ENCODE assay signal across 20 cellular contexts in genomic region chr18:8787764-8788163, GRCh38.
DNase-seq lines count a peak whose midpoint lies in the region; ATAC-seq, FAIRE-seq and TF ChIP-seq lines count a peak whose summit lies in the region.
"Had no signal": no experiment of that assay in that cellular context is flagged by ENCODE, and none has a peak within 500 bp of the region (broad histone marks: within the 10 kb centered on the region; RNA-seq: fewer than 3 reads in every experiment).

No MANE protein-coding gene starts in this region.

- H3K27me3 Mint-ChIP-seq in GM23338 (ENCODE audit: insufficient read depth, low read depth, poor library complexity): peaks cover 20% of the 10 kb centered on the region

- no peak for ATAC-seq in GM23338
- ATAC-seq in HG02763 (IDR thresholded peaks at IDR 0.05; ENCODE audit: unreplicated experiment): no peak
- no peak for ATAC-seq in GM19467 (IDR thresholded peaks at IDR 0.05; ENCODE audit: unreplicated experiment)
- ATAC-seq in HG02623 (IDR thresholded peaks at IDR 0.05; ENCODE audit: unreplicated experiment): no peak
- ATAC-seq: GM12878 had no signal

- TF ChIP-seq POLR2A in endothelial cell of umbilical vein (IDR thresholded peaks at IDR 0.05; ENCODE audit: low read depth, low read length): no peak

- BruUV-seq in endothelial cell of umbilical vein (replicated peaks; lab: Mats Ljungman, UMichigan): TSS peak; percentile 2

- H3K9me3 Mint-ChIP-seq in GM23338: no peaks in the 10 kb centered on the region; the same call in 2 of the 3 replicates

- TF ChIP-seq CTCF in GM23338 (conservative IDR thresholded peaks at IDR 0.05; ENCODE audit: low read depth in 2 of 2) (no peak), endothelial cell of umbilical vein (IDR thresholded peaks at IDR 0.05; ENCODE audit: extremely low read depth in 1 of 2, insufficient read depth in 1 of 2, low read depth in 1 of 2, low read length in 2 of 2) (no peak)

- H3F3A ChIP-seq in GM23338 (replicated peaks; ENCODE audit: low read depth): no peaks in the 10 kb centered on the region

- no peak overlapping the region for H3K4me2 ChIP-seq in GM23338
- H3K4me2 ChIP-seq in endothelial cell of umbilical vein (ENCODE audit: insufficient read depth, low read length): no peak overlapping the region

- DNase-seq in GM23338 (ENCODE audit: low spot score): no peak
- no peak for DNase-seq in endothelial cell of umbilical vein (ENCODE audit: low read depth, low spot score)
- DNase-seq in midbrain (lab: John Stamatoyannopoulos, UW): peak; percentile 44
- DNase-seq in superior temporal gyrus (ENCODE audit: extremely low spot score): peak; percentile 43
- no peak for DNase-seq in stimulated activated CD4-positive, alpha-beta T cell treated with anti-CD3 and anti-CD28 coated beads, Interleukin-4, amount 100 ng/mL, for 4 hours
- DNase-seq: COR-L47; NCI-H1105 treated with DMSO at 0.1 percent for 48 hours; NCI-H1694; NCI-H2081 treated with DMSO at 0.1 percent for 48 hours; NCI-H748 treated with DMSO at 0.1 percent for 48 hours; NK-92 treated with Interleukin-12 subunit alpha and Interleukin-12 subunit beta, amount 100 ng/mL, for 24 hours; Right ventricle myocardium superior; SW 1271 had no signal

- H3K27ac Mint-ChIP-seq in GM23338: peak overlapping the region; percentile 50; the same call in 1 of the 2 replicates

- H3K4me3 Mint-ChIP-seq in GM23338: no peak overlapping the region

- H3K36me3 ChIP-seq in GM23338 (ENCODE audit: insufficient read depth) (peaks cover 5% of the 10 kb centered on the region; the same call in 1 of the 2 replicates), endothelial cell of umbilical vein (ENCODE audit: control insufficient read depth in 2 of 2, extremely low read depth in 1 of 2, insufficient read depth in 2 of 2, low read length in 2 of 2) (peaks cover 7 to 9% of the 10 kb centered on the region in 2 experiments)

- no peaks in the 10 kb centered on the region for H3K27me3 ChIP-seq in GM23338 (ENCODE audit: insufficient read depth)
- H3K27me3 ChIP-seq in endothelial cell of umbilical vein (ENCODE audit: control insufficient read depth in 2 of 2, insufficient read depth in 2 of 2, low read length in 2 of 2): no peaks in the 10 kb centered on the region
- H3K27me3 ChIP-seq: Peyer's patch had no signal

- CTCF ChIA-PET in endothelial cell of umbilical vein (lab: Charles Lee): interaction anchor here (1.2 to 2.6 kb wide), 8 partner anchors 9 to 200 kb away, joined by 3 to 11 read pairs (median 6); no protein-coding TSS in a partner anchor

- POLR2A ChIA-PET in endothelial cell of umbilical vein (lab: Charles Lee): no interaction called here

- H3K4me1 ChIP-seq in GM23338 (ENCODE audit: insufficient read depth): peaks cover 19% of the 10 kb centered on the region
- peaks cover 19% of the 10 kb centered on the region for H3K4me1 ChIP-seq in endothelial cell of umbilical vein (ENCODE audit: control insufficient read depth, extremely low read depth, insufficient read depth, low read length)
- H3K4me1 ChIP-seq: Peyer's patch had no signal

- H2AFZ ChIP-seq in GM23338 (no peak overlapping the region), endothelial cell of umbilical vein (ENCODE audit: low read depth, low read length) (no peak overlapping the region)

- intact Hi-C loops in endothelial cell of umbilical vein (cut with micrococcal nuclease): no loop called here

- FAIRE-seq in endothelial cell of umbilical vein (lab: Jason Lieb, UNC): peak; percentile 67
- FAIRE-seq: GM12878, H54 had no signal

- no peaks in the 10 kb centered on the region for H3K9me2 ChIP-seq in GM23338 (ENCODE audit: insufficient read depth)

- H4K20me1 ChIP-seq in GM23338 (replicated peaks; ENCODE audit: insufficient read depth): no peaks in the 10 kb centered on the region
- H4K20me1 ChIP-seq in endothelial cell of umbilical vein (replicated peaks; ENCODE audit: control insufficient read depth, extremely low read depth, insufficient read depth, low read length): no peaks in the 10 kb centered on the region

- no peaks in the 10 kb centered on the region for H3K9me1 ChIP-seq in endothelial cell of umbilical vein (replicated peaks; ENCODE audit: control insufficient read depth, extremely low read depth, insufficient read depth, low read length)

- H3K79me2 ChIP-seq in GM23338 (replicated peaks; ENCODE audit: insufficient read depth) (no peaks in the 10 kb centered on the region), endothelial cell of umbilical vein (ENCODE audit: control insufficient read depth, insufficient read depth, low read length) (no peaks in the 10 kb centered on the region)

- H3K4me1 Mint-ChIP-seq in GM23338: peaks cover 19% of the 10 kb centered on the region

- H3K9me3 ChIP-seq in endothelial cell of umbilical vein (replicated peaks; ENCODE audit: control insufficient read depth, insufficient read depth, low read length): no peaks in the 10 kb centered on the region
- H3K9me3 ChIP-seq: Peyer's patch had no signal

- dilution Hi-C loops in endothelial cell of umbilical vein (cut with MboI; ENCODE audit: extremely low pct_ligation_motif_present, low sequenced_read_pairs): no loop called here

- peaks cover 33% of the 10 kb centered on the region for H3K36me3 Mint-ChIP-seq in GM23338 (ENCODE audit: low read depth)

- no peak overlapping the region for H3K9ac ChIP-seq in endothelial cell of umbilical vein (replicated peaks; ENCODE audit: extremely low read depth, insufficient read depth, low read length)

- H3K27ac ChIP-seq in GM23338 (ENCODE audit: low read depth) (no peak overlapping the region), endothelial cell of umbilical vein (ENCODE audit: insufficient read depth, low read depth, low read length) (peak overlapping the region; percentile 61)
- H3K27ac ChIP-seq: Peyer's patch had no signal

- H3K4me3 ChIP-seq in GM23338 (no peak overlapping the region), endothelial cell of umbilical vein (replicated peaks in 1 of 3; ENCODE audit: insufficient read depth in 1 of 3, low read depth in 1 of 3, low read length in 3 of 3) (no peak overlapping the region)
- H3K4me3 ChIP-seq: GM12878, K562, Peyer's patch had no signal

TF ChIP-seq in GM23338, 12 proteins besides CTCF, POLR2A, EP300 and RAD21:
- no peak for TF ChIP-seq STAT1 (IDR thresholded peaks at IDR 0.05; ENCODE audit: unreplicated experiment)

TF ChIP-seq in endothelial cell of umbilical vein, 7 proteins besides CTCF, POLR2A, EP300 and RAD21:
- TF ChIP-seq JUN (IDR thresholded peaks at IDR 0.05; ENCODE audit: borderline replicate concordance, insufficient read depth, insufficient read length, low read depth): no peak
- TF ChIP-seq MAX (IDR thresholded peaks at IDR 0.05; ENCODE audit: insufficient read depth, insufficient read length): no peak
- TF ChIP-seq GATA2 (IDR thresholded peaks at IDR 0.05; ENCODE audit: insufficient read depth, insufficient read length, low read depth, low read length): no peak
- TF ChIP-seq MYC (IDR thresholded peaks at IDR 0.05; ENCODE audit: low read depth, low read length): no peak
- TF ChIP-seq POLR2AphosphoS5 (IDR thresholded peaks at IDR 0.05; ENCODE audit: insufficient read depth, low read depth, low read length): no peak
- no peak for TF ChIP-seq EZH2 (IDR thresholded peaks at IDR 0.05; ENCODE audit: borderline replicate concordance, low read depth, low read length, severe bottlenecking)
- no peak for TF ChIP-seq FOS (IDR thresholded peaks at IDR 0.05; ENCODE audit: borderline replicate concordance, insufficient read depth, low read length)

Comparison
In these comparisons a context has a peak if more than half of its experiments do, and no peak if none do; other contexts are left out.
1. DNase-seq: peak in midbrain (single experiment) and superior temporal gyrus (single experiment); none in GM23338 (single experiment), endothelial cell of umbilical vein (single experiment) and stimulated activated CD4-positive, alpha-beta T cell treated with anti-CD3 and anti-CD28 coated beads, Interleukin-4, amount 100 ng/mL, for 4 hours (0 of 2).